Comparison of ENCODE assay signal across 18 cellular contexts in genomic region chr15:40960926-40961325, GRCh38. TPM values are rescaled to one million over a fixed set of nuclear protein-coding genes. Genes with fewer than 3 reads are reported as not detected.
DNase-seq lines count a peak whose midpoint lies in the region; ATAC-seq, FAIRE-seq and TF ChIP-seq lines count a peak whose summit lies in the region.
"Had no signal": no experiment of that assay in that cellular context is flagged by ENCODE, and none has a peak within 500 bp of the region (broad histone marks: within the 10 kb centered on the region; RNA-seq: fewer than 3 reads in every experiment).

No MANE protein-coding gene starts in this region.

- H3K4me1 ChIP-seq in A549 (peaks cover 14% of the 10 kb centered on the region), mucosa of rectum (ENCODE audit: control insufficient read depth in 2 of 2, insufficient read depth in 2 of 2, low read length in 2 of 2) (peaks cover 6 to 19% of the 10 kb centered on the region in 2 donors)

- H3K27me3 ChIP-seq in mucosa of rectum (ENCODE audit: control insufficient read depth in 2 of 2, insufficient read depth in 2 of 2, low read length in 2 of 2): no peaks in the 10 kb centered on the region
- H3K27me3 ChIP-seq: body of pancreas had no signal

- no peak for TF ChIP-seq CTCF in A549 (IDR thresholded peaks at IDR 0.05)

- TF ChIP-seq RAD21 in A549 (conservative IDR thresholded peaks at IDR 0.05 in 1 of 2, IDR thresholded peaks at IDR 0.05 in 1 of 2) (no peak), Ishikawa (IDR thresholded peaks at IDR 0.05; ENCODE audit: low read depth) (no peak; the same call in 1 of the 2 replicates)

- peak overlapping the region; percentile 2 to 58 for H3K9ac ChIP-seq in mucosa of rectum (ENCODE audit: low read depth in 1 of 2, low read length in 2 of 2)

- peak; percentile 52 to 65; a peak in 5 of 6 replicates for ATAC-seq in A549
- ATAC-seq in HG03460 (IDR thresholded peaks at IDR 0.05; ENCODE audit: unreplicated experiment): no peak
- ATAC-seq: activated CD4-positive, alpha-beta T cell treated with anti-CD3 and anti-CD28 coated beads for 36 hours; activated CD8-positive, alpha-beta memory T cell treated with anti-CD3 and anti-CD28 coated beads, Interleukin-2, amount 10 ng/mL, durations not matched to agents 7 days and 5 days; body of pancreas; GM23338; left ventricle myocardium superior; stimulated activated memory B cell treated with anti-CD40 and anti-IgM and Interleukin-4, amounts not matched to agents 10 μg/mL and 1 μg/mL and 100 μg/mL, for 72 hours had no signal

- H3K4me2 ChIP-seq in A549: 0 out of 3 replicates have a peak overlapping the region, but pooled peaks have one; percentile 12

- WGBS in A549 (ENCODE audit: missing lambda C conversion rate): 75% methylated on average over 4 of the region's 11 CpGs

- H3K9me3 ChIP-seq in A549 (no peaks in the 10 kb centered on the region), mucosa of rectum (ENCODE audit: control insufficient read depth in 2 of 2, low read length in 2 of 2) (no peaks in the 10 kb centered on the region)
- H3K9me3 ChIP-seq: body of pancreas had no signal

- no peaks in the 10 kb centered on the region for H3K36me3 ChIP-seq in mucosa of rectum (ENCODE audit: control insufficient read depth in 2 of 2, insufficient read depth in 2 of 2, low read length in 2 of 2)

- POLR2A ChIA-PET in A549 (lab: Yijun Ruan, JAX): no interaction called here

- DNase-seq in A549 (ENCODE audit: low read depth in 1 of 2, low spot score in 1 of 2) (peak in 1 of 2 experiments; percentile 39), iPS-NIHi11 (ENCODE audit: low spot score) (peak; percentile 49), HTR-8/SVneo (ENCODE audit: insufficient read length, low spot score) (no peak), NCI-H1105 (lab: John Stamatoyannopoulos, UW) (no peak), GM12892 (ENCODE audit: insufficient read length) (no peak)
- DNase-seq: activated CD4-positive, alpha-beta T cell treated with anti-CD3 and anti-CD28 coated beads for 36 hours; activated CD8-positive, alpha-beta memory T cell treated with anti-CD3 and anti-CD28 coated beads, Interleukin-2, amount 10 ng/mL, durations not matched to agents 7 days and 5 days; body of pancreas; GF-D8; left ventricle myocardium superior; naive B cell; NCI-H69; SHP77 had no signal

- H3K27ac ChIP-seq in A549 (peak overlapping the region in 1 of 2 experiments; percentile 62; a peak in 3 of 6 replicates), mucosa of rectum (ENCODE audit: low read depth in 2 of 2, low read length in 2 of 2) (peak overlapping the region; percentile 54 to 71)
- H3K27ac ChIP-seq: body of pancreas had no signal

- TF ChIP-seq POLR2A in A549 (IDR thresholded peaks at IDR 0.05; ENCODE audit: low read length): no peak
- TF ChIP-seq POLR2A in GM12892 (IDR thresholded peaks at IDR 0.05; ENCODE audit: low read depth, low read length): no peak

- H3K4me3 ChIP-seq in A549 (no peak overlapping the region), mucosa of rectum (ENCODE audit: low read length in 2 of 2) (no peak overlapping the region)
- H3K4me3 ChIP-seq: body of pancreas, GM23338 had no signal

- CTCF ChIA-PET in A549 (lab: Yijun Ruan, JAX): interaction anchor here (0.8 to 4.7 kb wide), 2 partner anchors 18 to 224 kb away, joined by 3 to 26 read pairs; no protein-coding TSS in a partner anchor

- no peak for TF ChIP-seq EP300 in A549 (IDR thresholded peaks at IDR 0.05)
- TF ChIP-seq EP300 in Ishikawa (IDR thresholded peaks at IDR 0.05; ENCODE audit: borderline replicate concordance): peak; percentile 75

- FAIRE-seq in A549 (lab: Jason Lieb, UNC) (no peak), HTR-8/SVneo (lab: Jason Lieb, UNC) (no peak), GM12892 (lab: Jason Lieb, UNC) (no peak)

TF ChIP-seq in A549, 52 proteins besides CTCF, POLR2A, EP300 and RAD21 (continues in another document):
- TF ChIP-seq GATA3 (IDR thresholded peaks at IDR 0.05; ENCODE audit: borderline replicate concordance) (no peak), E2F6 (IDR thresholded peaks at IDR 0.05; ENCODE audit: borderline replicate concordance, low read depth) (no peak), TP53 (CRISPR knock-in tag; IDR thresholded peaks at IDR 0.05) (no peak), MYC (IDR thresholded peaks at IDR 0.05; ENCODE audit: borderline replicate concordance, low read length) (no peak), BHLHE40 (IDR thresholded peaks at IDR 0.05; ENCODE audit: low read depth, low read length) (no peak), HOXB13 (CRISPR knock-in tag; IDR thresholded peaks at IDR 0.05; ENCODE audit: low read depth) (no peak), RFX5 (IDR thresholded peaks at IDR 0.05) (no peak), POLR2AphosphoS2 (conservative IDR thresholded peaks at IDR 0.05; ENCODE audit: low read length) (no peak), RARB (CRISPR knock-in tag; IDR thresholded peaks at IDR 0.05) (no peak), NPAS2 (CRISPR knock-in tag; IDR thresholded peaks at IDR 0.05; ENCODE audit: borderline replicate concordance) (no peak), NR3C1 (IDR thresholded peaks at IDR 0.05) (no peak), TFCP2L1 (CRISPR knock-in tag; IDR thresholded peaks at IDR 0.05) (no peak)

TF ChIP-seq in Ishikawa, 13 proteins besides CTCF, POLR2A, EP300 and RAD21:
- peak; percentile 40; the same call in 1 of the 2 replicates for TF ChIP-seq ZBTB7A (IDR thresholded peaks at IDR 0.05; ENCODE audit: low read depth)
- peak; percentile 47; the same call in 1 of the 2 replicates for TF ChIP-seq MAX (IDR thresholded peaks at IDR 0.05)
- no peak for TF ChIP-seq CREB1 (IDR thresholded peaks at IDR 0.05; ENCODE audit: low read depth)
- no peak for TF ChIP-seq CEBPB (IDR thresholded peaks at IDR 0.05)
- TF ChIP-seq FOXM1 (IDR thresholded peaks at IDR 0.05; ENCODE audit: borderline replicate concordance, low read depth): peak; percentile 32; the same call in 1 of the 2 replicates
- TF ChIP-seq USF1 (IDR thresholded peaks at IDR 0.05): no peak
- peak; percentile 87 for TF ChIP-seq TCF12 (IDR thresholded peaks at IDR 0.05; ENCODE audit: low read depth)
- TF ChIP-seq REST (IDR thresholded peaks at IDR 0.05; ENCODE audit: low read depth): no peak
- TF ChIP-seq TEAD4 (IDR thresholded peaks at IDR 0.05): peak; percentile 70
- peak; percentile 71 for TF ChIP-seq NFIC (IDR thresholded peaks at IDR 0.05)

RNA-seq across cellular contexts. Expression of gene CHAC1, which starts 7.7 kb away (rescaled TPM):
- polyA plus RNA-seq in A549 (2011; rRNA removed): 22.2 and 25.3 TPM in 2 replicates
- polyA plus RNA-seq in A549 (2012; cell fraction: cytosol; rRNA removed): 9.5 and 11.1 TPM in 2 replicates
- polyA plus RNA-seq in A549 (2012; cell fraction: nucleus; rRNA removed): 6.3 and 13.2 TPM in 2 replicates
- polyA plus RNA-seq in A549 (2017; fragmentation: RNase III; extraction: RNeasy Plus Mini Kit Qiagen cat#74134 plus additional on column Dnase treatment): 3.8 to 4.9 TPM (median 4.5 TPM) in 3 replicates
- polyA minus RNA-seq in A549 (2011; rRNA and poly(A)+ RNA removed): 27.8 and 36.4 TPM in 2 replicates
- 1.4 TPM for polyA plus RNA-seq in GM12892 (2012; ENCODE audit: missing spikeins)

RNA-seq across cellular contexts. Expression of gene DLL4, which starts 31.8 kb away (rescaled TPM):
- polyA plus RNA-seq in A549 (2011; rRNA removed): 0.09 and 0.16 TPM in 2 replicates
- polyA plus RNA-seq in A549 (2012; cell fraction: cytosol; rRNA removed): 0.16 and 0.21 TPM in 2 replicates
- 0.54 and 0.61 TPM in 2 replicates for polyA plus RNA-seq in A549 (2012; cell fraction: nucleus; rRNA removed)
- polyA plus RNA-seq in A549 (2017; fragmentation: RNase III; extraction: RNeasy Plus Mini Kit Qiagen cat#74134 plus additional on column Dnase treatment): 0.09 to 0.28 TPM (median 0.13 TPM) in 3 replicates
- 0.21 and 0.24 TPM in 2 replicates for polyA minus RNA-seq in A549 (2011; rRNA and poly(A)+ RNA removed)
- 0.17 TPM for polyA plus RNA-seq in GM12892 (2012; ENCODE audit: missing spikeins)
